ENCODE assay signal across 1 cellular context in genomic region chr3:40317061-40317676, GRCh38.
TF ChIP-seq lines count a peak whose summit lies in the region.

No MANE protein-coding gene starts in this region.

TF ChIP-seq in HepG2, 621 proteins besides CTCF, POLR2A, EP300 and RAD21 (continued from another document):
- TF ChIP-seq ARID5B (CRISPR knock-in tag; IDR thresholded peaks at IDR 0.05) (0 out of 2 replicates have a peak, but pooled peaks have one; percentile 15), TOPORS (CRISPR knock-in tag; IDR thresholded peaks at IDR 0.05) (no peak), SMARCE1 (IDR thresholded peaks at IDR 0.05; ENCODE audit: borderline replicate concordance) (no peak), BCLAF1 (IDR thresholded peaks at IDR 0.05) (no peak), GMEB1 (CRISPR knock-in tag; IDR thresholded peaks at IDR 0.05; ENCODE audit: borderline replicate concordance) (no peak), ESRRA (CRISPR knock-in tag; IDR thresholded peaks at IDR 0.05; ENCODE audit: low read depth) (no peak)
